14 cellular contexts compared by ENCODE assay signal in genomic region chr4:52780206-52780605, GRCh38. TPM values are rescaled to one million over a fixed set of nuclear protein-coding genes. Genes with fewer than 3 reads are reported as not detected.
DNase-seq lines count a peak whose midpoint lies in the region; ATAC-seq and TF ChIP-seq lines count a peak whose summit lies in the region.
"Had no signal": no experiment of that assay in that cellular context is flagged by ENCODE, and none has a peak within 500 bp of the region (broad histone marks: within the 10 kb centered on the region; RNA-seq: fewer than 3 reads in every experiment).

No MANE protein-coding gene starts in this region.

- no peak overlapping the region for H3K4me3 ChIP-seq in astrocyte of the cerebellum (ENCODE audit: low read depth, low read length)
- no peak overlapping the region for H3K4me3 ChIP-seq in skeletal muscle cell (ENCODE audit: low read depth, low read length)
- H3K4me3 ChIP-seq: GM12878, neural progenitor cell had no signal

- H3K27me3 ChIP-seq in foreskin keratinocyte = no peaks in the 10 kb centered on the region
- H3K27me3 ChIP-seq: neural progenitor cell had no signal

- H3K27ac ChIP-seq in foreskin keratinocyte = no peak overlapping the region
- H3K27ac ChIP-seq: neural progenitor cell had no signal

- TF ChIP-seq CTCF in astrocyte of the cerebellum (IDR thresholded peaks at IDR 0.05; ENCODE audit: low read depth, low read length, missing control alignments) (no peak), foreskin keratinocyte (conservative IDR thresholded peaks at IDR 0.05) (no peak)

- peaks cover 3% of the 10 kb centered on the region for H3K4me1 ChIP-seq in foreskin keratinocyte
- H3K4me1 ChIP-seq: neural progenitor cell had no signal

- DNase-seq in GM03348 (ENCODE audit: low spot score) (peak; percentile 78), astrocyte of the cerebellum (ENCODE audit: low read depth) (peak; percentile 22), foreskin keratinocyte (peak in 1 of 2 donors; percentile 28), skeletal muscle cell (ENCODE audit: low read depth) (peak; percentile 6), SW480 (ENCODE audit: low spot score) (no peak)
- DNase-seq in stimulated activated CD4-positive, alpha-beta T cell treated with anti-CD3 and anti-CD28 coated beads, Interleukin-2, amount 100 ng/mL, for 24 hours = no peak
- DNase-seq: activated CD4-positive, alpha-beta T cell treated with anti-CD3 and anti-CD28 coated beads, Interleukin-2, amount 50 U/mL, for 48 hours; CD4-positive, CD25-positive, alpha-beta regulatory T cell; cortex of kidney; NCI-H1105; stimulated activated naive CD4-positive, alpha-beta T cell treated with Interleukin-2 at 50 U/mL for 16 hours had no signal

- in situ Hi-C loops in astrocyte of the cerebellum (cut with HindIII; ENCODE audit: low sequenced_read_pairs) = no loop called here

- ATAC-seq in foreskin keratinocyte (peak; percentile 63), GM19452 (IDR thresholded peaks at IDR 0.05; ENCODE audit: unreplicated experiment) (no peak)
- ATAC-seq: GM12878 had no signal

RNA-seq across cellular contexts. Expression of gene ERVMER34-1, which starts 29.0 kb away (rescaled TPM):
- total RNA-seq in foreskin keratinocyte = 9.7 and 11.1 TPM in 2 replicates
- 5.3 and 7.5 TPM in 2 replicates for polyA plus RNA-seq in foreskin keratinocyte
- total RNA-seq: CD4-positive, CD25-positive, alpha-beta regulatory T cell; GM12878 had no signal
- polyA plus RNA-seq: GM12878 had no signal

Comparison
In these comparisons a context has a peak if more than half of its experiments do, and no peak if none do; other contexts are left out.
1. DNase-seq: peak in GM03348 (single experiment), astrocyte of the cerebellum (single experiment) and skeletal muscle cell (single experiment); none in stimulated activated CD4-positive, alpha-beta T cell treated with anti-CD3 and anti-CD28 coated beads, Interleukin-2, amount 100 ng/mL, for 24 hours (0 of 2) and SW480 (single experiment).